Comparison of ENCODE assay signal across 25 cellular contexts in genomic region chr11:44930588-44931302, GRCh38. TPM values are rescaled to one million over a fixed set of nuclear protein-coding genes. Genes with fewer than 3 reads are reported as not detected.
DNase-seq lines count a peak whose midpoint lies in the region; ATAC-seq and TF ChIP-seq lines count a peak whose summit lies in the region.
"Had no signal": no experiment of that assay in that cellular context is flagged by ENCODE, and none has a peak within 500 bp of the region (broad histone marks: within the 10 kb centered on the region; RNA-seq: fewer than 3 reads in every experiment).

No MANE protein-coding gene starts in this region.

- peak overlapping the region; percentile 27 to 31 for H3K27ac Mint-ChIP-seq in activated naive CD4-positive, alpha-beta T cell treated with anti-CD3 and anti-CD28 coated beads, Interleukin-2, amount 50 U/mL, for 72 hours
- H3K27ac Mint-ChIP-seq in activated B cell treated with CpG ODN at 0.5 μM for 24 hours = peak overlapping the region; percentile 26
- H3K27ac Mint-ChIP-seq: activated naive CD8-positive, alpha-beta T cell treated with anti-CD3 and anti-CD28 coated beads, Interleukin-2, amount 50 U/mL, for 24 hours had no signal

- H3K27me3 Mint-ChIP-seq in activated B cell treated with CpG ODN at 0.5 μM for 24 hours = peaks cover 2% of the 10 kb centered on the region
- H3K27me3 Mint-ChIP-seq: activated naive CD8-positive, alpha-beta T cell treated with anti-CD3 and anti-CD28 coated beads, Interleukin-2, amount 50 U/mL, for 24 hours had no signal

- CTCF ChIA-PET in activated B cell treated with CpG ODN at 0.5 μM for 24 hours (lab: Charles Lee) = interaction anchor here (1.2 to 24.5 kb wide), 3 partner anchors 10 to 174 kb away, joined by 3 to 1010 read pairs (median 4); no protein-coding TSS in a partner anchor

- peaks cover 0 to 6% of the 10 kb centered on the region in 2 donors for H3K36me3 Mint-ChIP-seq in activated naive CD4-positive, alpha-beta T cell treated with anti-CD3 and anti-CD28 coated beads, Interleukin-2, amount 50 U/mL, for 72 hours
- H3K36me3 Mint-ChIP-seq in activated B cell treated with CpG ODN at 0.5 μM for 24 hours (ENCODE audit: low read depth) = peaks cover 26% of the 10 kb centered on the region

- H3K4me1 ChIP-seq in iPS-20b (ENCODE audit: insufficient read depth, low read length) = peaks cover 7% of the 10 kb centered on the region; the same call in 1 of the 2 replicates
- H3K4me1 ChIP-seq in BE2C = peaks cover 3% of the 10 kb centered on the region; the same call in 1 of the 2 replicates
- H3K4me1 ChIP-seq: body of pancreas, pancreas, right lobe of liver had no signal

- intact Hi-C loops in activated B cell treated with CpG ODN at 0.5 μM for 24 hours (cut with micrococcal nuclease) = no loop called here

- no peaks in the 10 kb centered on the region for H3K9me3 ChIP-seq in iPS-20b (ENCODE audit: insufficient read depth, low read depth, low read length)
- no peaks in the 10 kb centered on the region for H3K9me3 ChIP-seq in BE2C
- H3K9me3 ChIP-seq: BLaER1 treated with 17β-estradiol and CSF1 and Interleukin-3, amounts not matched to agents 10 nM and 100 nM; body of pancreas; pancreas; right lobe of liver had no signal

- H3K4me3 Mint-ChIP-seq in activated B cell treated with CpG ODN at 0.5 μM for 24 hours = no peak overlapping the region
- H3K4me3 Mint-ChIP-seq: activated naive CD8-positive, alpha-beta T cell treated with anti-CD3 and anti-CD28 coated beads, Interleukin-2, amount 50 U/mL, for 24 hours; naive thymus-derived CD8-positive, alpha-beta T cell had no signal

- peaks cover 3% of the 10 kb centered on the region for H3K4me1 Mint-ChIP-seq in activated B cell treated with CpG ODN at 0.5 μM for 24 hours
- H3K4me1 Mint-ChIP-seq: activated naive CD8-positive, alpha-beta T cell treated with anti-CD3 and anti-CD28 coated beads, Interleukin-2, amount 50 U/mL, for 24 hours had no signal

- H3K27me3 ChIP-seq in iPS-20b (ENCODE audit: insufficient read depth, low read length) (no peaks in the 10 kb centered on the region), BE2C (no peaks in the 10 kb centered on the region)
- H3K27me3 ChIP-seq: BLaER1 treated with 17β-estradiol and CSF1 and Interleukin-3, amounts not matched to agents 10 nM and 100 nM; body of pancreas; pancreas; right lobe of liver had no signal

- peak overlapping the region; percentile 48 for H3K9ac ChIP-seq in iPS-20b (ENCODE audit: low read depth, low read length)

- no peak overlapping the region for H3K27ac ChIP-seq in iPS-20b (ENCODE audit: low read length)
- H3K27ac ChIP-seq: body of pancreas, pancreas, right lobe of liver, SK-N-MC had no signal

- DNase-seq in activated naive CD4-positive, alpha-beta T cell treated with anti-CD3 and anti-CD28 coated beads, Interleukin-2, amount 50 U/mL, for 72 hours (ENCODE audit: low spot score in 2 of 2) = no peak
- no peak for DNase-seq in activated naive CD4-positive, alpha-beta T cell (lab: John Stamatoyannopoulos, UW)
- DNase-seq in activated B cell treated with CpG ODN at 0.5 μM for 24 hours = no peak
- no peak for DNase-seq in activated CD4-positive, CD25-positive, alpha-beta regulatory T cell (lab: John Stamatoyannopoulos, UW)
- no peak for DNase-seq in epidermal melanocyte (ENCODE audit: insufficient read length, low spot score)
- no peak for DNase-seq in BE2C
- DNase-seq: ACHN; activated CD4-positive, alpha-beta T cell treated with anti-CD3 and anti-CD28 coated beads, Interleukin-2, amount 50 U/mL, for 4 hours; activated CD8-positive, alpha-beta memory T cell treated with anti-CD3 and anti-CD28 coated beads, Interleukin-2, amount 50 U/mL, for 4 hours; activated effector memory CD4-positive, alpha-beta T cell treated with Interleukin-2 at 50 U/mL for 16 hours; activated naive CD8-positive, alpha-beta T cell treated with anti-CD3 and anti-CD28 coated beads, Interleukin-2, amount 50 U/mL, for 24 hours; body of pancreas; kidney glomerular epithelial cell; naive thymus-derived CD8-positive, alpha-beta T cell; NCI-H1092 treated with DMSO at 0.1 percent for 48 hours; NCI-H2029 treated with DMSO at 0.1 percent for 48 hours; NCI-H510A treated with DMSO at 0.1 percent for 48 hours; pancreas; right lobe of liver; RPMI8226 had no signal

- no peak for ATAC-seq in activated naive CD4-positive, alpha-beta T cell treated with anti-CD3 and anti-CD28 coated beads, Interleukin-2, amount 50 U/mL, for 72 hours
- ATAC-seq in activated B cell treated with CpG ODN at 0.5 μM for 24 hours (ENCODE audit: low read depth) = no peak
- no peak for ATAC-seq in GM19035 (IDR thresholded peaks at IDR 0.05; ENCODE audit: unreplicated experiment)
- ATAC-seq: activated naive CD8-positive, alpha-beta T cell treated with anti-CD3 and anti-CD28 coated beads, Interleukin-2, amount 50 U/mL, for 24 hours; body of pancreas; HCT116; naive thymus-derived CD8-positive, alpha-beta T cell; pancreas; right lobe of liver had no signal

- POLR2A ChIA-PET in activated B cell treated with CpG ODN at 0.5 μM for 24 hours (lab: Charles Lee) = interaction anchor here (0.5 to 2.1 kb wide), 6 partner anchors 9 to 1296 kb away, joined by 3 to 11 read pairs (median 7); no protein-coding TSS in a partner anchor

- H3K4me3 ChIP-seq in iPS-20b (ENCODE audit: low read length) (no peak overlapping the region), BE2C (ENCODE audit: low read depth, low read length) (no peak overlapping the region)
- H3K4me3 ChIP-seq: BLaER1 treated with 17β-estradiol and CSF1 and Interleukin-3, amounts not matched to agents 10 nM and 100 nM; body of pancreas; pancreas; right lobe of liver; SK-N-MC had no signal

- no peaks in the 10 kb centered on the region for H3K9me3 Mint-ChIP-seq in activated naive CD4-positive, alpha-beta T cell treated with anti-CD3 and anti-CD28 coated beads, Interleukin-2, amount 50 U/mL, for 72 hours
- no peaks in the 10 kb centered on the region for H3K9me3 Mint-ChIP-seq in activated B cell treated with CpG ODN at 0.5 μM for 24 hours
- H3K9me3 Mint-ChIP-seq: activated naive CD8-positive, alpha-beta T cell treated with anti-CD3 and anti-CD28 coated beads, Interleukin-2, amount 50 U/mL, for 24 hours; naive thymus-derived CD8-positive, alpha-beta T cell had no signal

- TF ChIP-seq CTCF in activated B cell treated with CpG ODN at 0.5 μM for 24 hours (IDR thresholded peaks at IDR 0.05) (no peak), BE2C (IDR thresholded peaks at IDR 0.05; ENCODE audit: low read depth, low read length) (no peak)

- H3K36me3 ChIP-seq in iPS-20b (ENCODE audit: insufficient read depth, low read depth, low read length) (peaks cover 4% of the 10 kb centered on the region; the same call in 1 of the 2 replicates), BE2C (no peaks in the 10 kb centered on the region)
- H3K36me3 ChIP-seq: right lobe of liver had no signal

RNA-seq across cellular contexts. Expression of gene TP53I11, which starts 19.9 kb away (rescaled TPM):
- 10 to 100 TPM in 1 of 2 donors, 1 to 10 TPM in 1; 7.5 to 21.5 TPM for total RNA-seq in activated naive CD4-positive, alpha-beta T cell treated with anti-CD3 and anti-CD28 coated beads, Interleukin-2, amount 50 U/mL, for 72 hours
- 145 and 175 TPM in 2 replicates for total RNA-seq in activated B cell treated with CpG ODN at 0.5 μM for 24 hours
- 15.0 TPM for polyA plus RNA-seq in BE2C (2012; ENCODE audit: insufficient read depth, insufficient read length, low read depth)
